In genomic region chr10:116272497-116273221, GRCh38 we compare ENCODE assay signal across 8 cellular contexts. TPM values are rescaled to one million over a fixed set of nuclear protein-coding genes. Genes with fewer than 3 reads are reported as not detected.
DNase-seq lines count a peak whose midpoint lies in the region; ATAC-seq and TF ChIP-seq lines count a peak whose summit lies in the region.

TSS of gene GFRA1 (minus strand) at chr10:116273206. CDS start at chr10:116272029, 1,177 bp downstream.

- H3K4me3 Mint-ChIP-seq in CD4-positive, CD25-positive, alpha-beta regulatory T cell, result peak within 1 kb of the TSS in 3 of 4 donors; percentile 35 to 47 (median 36)

- no peak within 1 kb of the TSS for H3K27ac Mint-ChIP-seq in CD4-positive, CD25-positive, alpha-beta regulatory T cell

- TF ChIP-seq CTCF in lower lobe of right lung (IDR thresholded peaks at IDR 0.05), result no peak
- peak in 1 of 5 experiments; percentile 5 for TF ChIP-seq CTCF in transverse colon (IDR thresholded peaks at IDR 0.05)

- H3K4me1 Mint-ChIP-seq in CD4-positive, CD25-positive, alpha-beta regulatory T cell, result peaks cover 0 to 7% (median 1%) of the 10 kb centered on the region in 4 donors

- no peak within 1 kb of the TSS for H3K27ac ChIP-seq in CD4-positive, CD25-positive, alpha-beta regulatory T cell (ENCODE audit: insufficient read depth, low read length, poor library complexity, severe bottlenecking)
- H3K27ac ChIP-seq in HUES48 (ENCODE audit: low read depth, low read length) (no peak within 1 kb of the TSS), lower lobe of right lung (no peak within 1 kb of the TSS), transverse colon (peak within 1 kb of the TSS; percentile 55 to 81 (median 57))

- TF ChIP-seq POLR2A in transverse colon (IDR thresholded peaks at IDR 0.05), result no peak

- H3K4me3 ChIP-seq in CD4-positive, CD25-positive, alpha-beta regulatory T cell (ENCODE audit: low read depth, low read length), result no peak within 1 kb of the TSS
- H3K4me3 ChIP-seq in HUES48 (ENCODE audit: low read depth, low read length) (peak within 1 kb of the TSS; percentile 77), lower lobe of right lung (peak within 1 kb of the TSS; percentile 51), transverse colon (peak within 1 kb of the TSS; percentile 39 to 52 (median 44))

- no peaks in the 10 kb centered on the region for H3K4me1 ChIP-seq in CD4-positive, CD25-positive, alpha-beta regulatory T cell (ENCODE audit: control insufficient read depth, insufficient read depth, low read length, poor library complexity, severe bottlenecking)
- H3K4me1 ChIP-seq in HUES48 (ENCODE audit: control insufficient read depth, insufficient read depth, low read length), result peaks cover 6% of the 10 kb centered on the region
- peaks cover 5% of the 10 kb centered on the region for H3K4me1 ChIP-seq in lower lobe of right lung
- H3K4me1 ChIP-seq in transverse colon, result peaks cover 0 to 23% (median 11%) of the 10 kb centered on the region in 4 donors

- no peaks in the 10 kb centered on the region for H3K36me3 ChIP-seq in CD4-positive, CD25-positive, alpha-beta regulatory T cell (ENCODE audit: control insufficient read depth, insufficient read depth, low read length)
- H3K36me3 ChIP-seq in HUES48 (ENCODE audit: control insufficient read depth, insufficient read depth, low read length), result no peaks in the 10 kb centered on the region
- no peaks in the 10 kb centered on the region for H3K36me3 ChIP-seq in lower lobe of right lung
- no peaks in the 10 kb centered on the region for H3K36me3 ChIP-seq in transverse colon

- peaks cover 60% of the 10 kb centered on the region for H3K27me3 Mint-ChIP-seq in CD4-positive, CD25-positive, alpha-beta regulatory T cell

- peaks cover 26% of the 10 kb centered on the region for H3K27me3 ChIP-seq in CD4-positive, CD25-positive, alpha-beta regulatory T cell (ENCODE audit: control insufficient read depth, insufficient read depth, low read length)
- H3K27me3 ChIP-seq in HUES48 (ENCODE audit: control insufficient read depth, insufficient read depth, low read length) (peaks cover 92% of the 10 kb centered on the region), lower lobe of right lung (ENCODE audit: low read depth) (peaks cover 71% of the 10 kb centered on the region), transverse colon (peaks cover 85% of the 10 kb centered on the region)

- no peak within 1 kb of the TSS for H3K9ac ChIP-seq in HUES48 (ENCODE audit: low read depth, low read length)

- in situ Hi-C loops in transverse colon (cut with MboI; ENCODE audit: low pct_ligation_motif_present in 1 of 4, low pct_unique_long_range_greater_than_20kb in 1 of 4, low sequenced_read_pairs in 3 of 4), result no loop called here

- TF ChIP-seq EP300 in transverse colon (IDR thresholded peaks at IDR 0.05; ENCODE audit: low read depth), result no peak

- no peaks in the 10 kb centered on the region for H3K9me3 ChIP-seq in CD4-positive, CD25-positive, alpha-beta regulatory T cell (ENCODE audit: control insufficient read depth in 2 of 2, low read length in 2 of 2)
- H3K9me3 ChIP-seq in HUES48 (ENCODE audit: control insufficient read depth, insufficient read depth, low read length) (no peaks in the 10 kb centered on the region), lower lobe of right lung (no peaks in the 10 kb centered on the region), transverse colon (no peaks in the 10 kb centered on the region)

- no peaks in the 10 kb centered on the region for H3K36me3 Mint-ChIP-seq in CD4-positive, CD25-positive, alpha-beta regulatory T cell

- ATAC-seq in CD4-positive, CD25-positive, alpha-beta regulatory T cell (ENCODE audit: low read depth in 2 of 2), result no peak
- ATAC-seq in lower lobe of right lung, result peak; percentile 46 to 49
- ATAC-seq in HG03280 (IDR thresholded peaks at IDR 0.05; ENCODE audit: unreplicated experiment), result no peak
- no peak for ATAC-seq in HG03457 (IDR thresholded peaks at IDR 0.05; ENCODE audit: unreplicated experiment)

- intact Hi-C loops in lower lobe of right lung (cut with DNase I), result no loop called here
- intact Hi-C loops in transverse colon (cut with DNase I; ENCODE audit: low total_unique reads), result loop anchor here (10.0 kb wide), 1 partner anchor 318 kb away; no protein-coding TSS in a partner anchor

- H3K9me3 Mint-ChIP-seq in CD4-positive, CD25-positive, alpha-beta regulatory T cell, result peaks cover 0 to 13% (median 3%) of the 10 kb centered on the region in 7 donors

- WGBS in transverse colon (ENCODE audit: low coverage in 1 of 2), 2 donors, result 1 to 4% methylated on average over 10 to 36 of the region's 69 CpGs

- DNase-seq in CD4-positive, CD25-positive, alpha-beta regulatory T cell, result no peak
- DNase-seq in cerebellum (ENCODE audit: low spot score), result no peak
- no peak for DNase-seq in lower lobe of right lung
- no peak for DNase-seq in transverse colon
- DNase-seq in DMS114 treated with DMSO at 0.1 percent for 48 hours (lab: John Stamatoyannopoulos, UW; ENCODE audit: unreplicated experiment), result no peak

RNA-seq across cellular contexts. Expression of gene GFRA1, which starts in this region (rescaled TPM):
- not detected for total RNA-seq in CD4-positive, CD25-positive, alpha-beta regulatory T cell
- polyA plus RNA-seq in CD4-positive, CD25-positive, alpha-beta regulatory T cell, result not detected
- 30.4 TPM for total RNA-seq in cerebellum
- 9.8 TPM for total RNA-seq in lower lobe of right lung
- 10 to 100 TPM; 12.0 to 32.8 (median 17.3) TPM for total RNA-seq in transverse colon

Comparison
In these comparisons a context has a peak if more than half of its experiments do, and no peak if none do; other contexts are left out.
1. RNA of gene GFRA1 (total RNA-seq): 30.4 TPM in cerebellum (single experiment), 12.0 to 32.8 TPM in transverse colon and 9.8 TPM in lower lobe of right lung (single experiment); not detected in CD4-positive, CD25-positive, alpha-beta regulatory T cell (single experiment); every median in the first group is over 10 times any median in the second.
2. ATAC-seq: peak in lower lobe of right lung (2 of 2); none in CD4-positive, CD25-positive, alpha-beta regulatory T cell (0 of 2), HG03280 (single experiment) and HG03457 (single experiment).
3. H3K27ac ChIP-seq: peak in transverse colon (4 of 4); none in CD4-positive, CD25-positive, alpha-beta regulatory T cell (single experiment), HUES48 (single experiment) and lower lobe of right lung (single experiment).